In the genomic region with DNA sequence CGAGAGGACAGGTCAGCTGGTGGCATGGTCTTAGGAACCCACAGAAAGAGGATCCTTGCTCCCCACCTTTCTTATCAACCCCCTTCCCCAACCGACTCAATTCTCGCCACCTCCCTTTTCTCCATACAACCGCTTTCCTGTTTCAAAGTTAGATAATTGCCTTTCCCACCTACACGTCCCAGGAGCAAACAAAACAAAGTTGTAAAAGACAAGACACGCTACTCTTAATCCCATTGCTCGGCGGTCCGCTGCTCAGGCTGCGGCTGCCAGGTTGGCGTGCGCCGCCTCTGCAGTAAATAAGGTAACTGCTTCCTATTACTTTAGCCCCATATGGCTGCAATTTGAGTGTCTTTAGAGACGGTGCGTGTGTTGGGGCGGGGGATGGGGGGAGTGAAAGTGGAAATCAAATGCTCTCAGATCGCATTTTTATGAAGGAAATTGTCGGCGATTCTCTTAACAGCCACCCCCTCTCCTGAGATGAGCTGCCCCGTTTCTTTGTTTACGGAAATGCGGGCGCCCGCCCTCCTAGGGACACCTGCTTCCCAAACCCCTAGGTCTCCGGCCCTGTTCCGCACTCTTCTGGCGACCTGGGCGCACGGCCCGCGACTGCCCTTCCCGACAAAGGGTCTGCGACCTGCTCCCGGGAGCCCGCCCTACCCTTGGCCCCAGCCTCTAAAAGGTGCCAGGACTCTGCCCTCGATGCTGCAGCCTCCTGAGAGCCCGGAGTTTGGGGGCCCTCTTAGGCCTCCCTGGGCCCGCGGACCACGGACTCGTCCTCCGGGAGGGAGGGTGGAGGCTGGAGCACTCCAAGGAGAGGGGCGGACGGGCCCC, we compare ENCODE assay signal across 1 cellular context.
TF ChIP-seq lines count a peak whose summit lies in the region.

No MANE protein-coding gene starts in this region.

TF ChIP-seq in HepG2, 621 proteins besides CTCF, POLR2A, EP300 and RAD21 (continued from another document and continues in another):
- TF ChIP-seq, protein P1, sequence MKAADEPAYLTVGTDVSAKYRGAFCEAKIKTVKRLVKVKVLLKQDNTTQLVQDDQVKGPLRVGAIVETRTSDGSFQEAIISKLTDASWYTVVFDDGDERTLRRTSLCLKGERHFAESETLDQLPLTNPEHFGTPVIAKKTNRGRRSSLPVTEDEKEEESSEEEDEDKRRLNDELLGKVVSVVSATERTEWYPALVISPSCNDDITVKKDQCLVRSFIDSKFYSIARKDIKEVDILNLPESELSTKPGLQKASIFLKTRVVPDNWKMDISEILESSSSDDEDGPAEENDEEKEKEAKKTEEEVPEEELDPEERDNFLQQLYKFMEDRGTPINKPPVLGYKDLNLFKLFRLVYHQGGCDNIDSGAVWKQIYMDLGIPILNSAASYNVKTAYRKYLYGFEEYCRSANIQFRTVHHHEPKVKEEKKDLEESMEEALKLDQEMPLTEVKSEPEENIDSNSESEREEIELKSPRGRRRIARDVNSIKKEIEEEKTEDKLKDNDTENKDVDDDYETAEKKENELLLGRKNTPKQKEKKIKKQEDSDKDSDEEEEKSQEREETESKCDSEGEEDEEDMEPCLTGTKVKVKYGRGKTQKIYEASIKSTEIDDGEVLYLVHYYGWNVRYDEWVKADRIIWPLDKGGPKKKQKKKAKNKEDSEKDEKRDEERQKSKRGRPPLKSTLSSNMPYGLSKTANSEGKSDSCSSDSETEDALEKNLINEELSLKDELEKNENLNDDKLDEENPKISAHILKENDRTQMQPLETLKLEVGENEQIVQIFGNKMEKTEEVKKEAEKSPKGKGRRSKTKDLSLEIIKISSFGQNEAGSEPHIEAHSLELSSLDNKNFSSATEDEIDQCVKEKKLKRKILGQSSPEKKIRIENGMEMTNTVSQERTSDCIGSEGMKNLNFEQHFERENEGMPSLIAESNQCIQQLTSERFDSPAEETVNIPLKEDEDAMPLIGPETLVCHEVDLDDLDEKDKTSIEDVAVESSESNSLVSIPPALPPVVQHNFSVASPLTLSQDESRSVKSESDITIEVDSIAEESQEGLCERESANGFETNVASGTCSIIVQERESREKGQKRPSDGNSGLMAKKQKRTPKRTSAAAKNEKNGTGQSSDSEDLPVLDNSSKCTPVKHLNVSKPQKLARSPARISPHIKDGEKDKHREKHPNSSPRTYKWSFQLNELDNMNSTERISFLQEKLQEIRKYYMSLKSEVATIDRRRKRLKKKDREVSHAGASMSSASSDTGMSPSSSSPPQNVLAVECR (CRISPR knock-in tag; IDR thresholded peaks at IDR 0.05; ENCODE audit: borderline replicate concordance), result peak; percentile 35; the same call in 1 of the 2 replicates
- TF ChIP-seq ZNF615 (CRISPR knock-in tag; IDR thresholded peaks at IDR 0.05; ENCODE audit: borderline replicate concordance) (no peak), CAMTA2 (CRISPR knock-in tag; IDR thresholded peaks at IDR 0.05; ENCODE audit: borderline replicate concordance) (no peak), DMAP1 (CRISPR knock-in tag; IDR thresholded peaks at IDR 0.05) (0 out of 2 replicates have a peak, but pooled peaks have one; percentile 7), HNRNPK (IDR thresholded peaks at IDR 0.05; ENCODE audit: low read depth, low read length, poor library complexity, severe bottlenecking) (no peak), FLYWCH1 (CRISPR knock-in tag; IDR thresholded peaks at IDR 0.05) (no peak), ZNF788 (CRISPR knock-in tag; IDR thresholded peaks at IDR 0.05; ENCODE audit: borderline replicate concordance) (no peak), KDM6A (CRISPR knock-in tag; IDR thresholded peaks at IDR 0.05; ENCODE audit: low read depth) (no peak), FOXM1 (CRISPR knock-in tag; IDR thresholded peaks at IDR 0.05) (no peak), NFYC (CRISPR knock-in tag; IDR thresholded peaks at IDR 0.05) (no peak), THRA (CRISPR knock-in tag; IDR thresholded peaks at IDR 0.05; ENCODE audit: borderline replicate concordance) (no peak), RELA (CRISPR knock-in tag; IDR thresholded peaks at IDR 0.05) (no peak), ZNF460 (CRISPR knock-in tag; IDR thresholded peaks at IDR 0.05; ENCODE audit: borderline replicate concordance) (no peak), PHF20 (CRISPR knock-in tag; IDR thresholded peaks at IDR 0.05) (peak; percentile 59; the same call in 1 of the 2 replicates), ZBTB1 (CRISPR knock-in tag; IDR thresholded peaks at IDR 0.05; ENCODE audit: borderline replicate concordance) (no peak), ZNF644 (CRISPR knock-in tag; IDR thresholded peaks at IDR 0.05; ENCODE audit: low read depth) (no peak), ZNF484 (CRISPR knock-in tag; IDR thresholded peaks at IDR 0.05; ENCODE audit: borderline replicate concordance, low read depth) (no peak), MXD4 (CRISPR knock-in tag; IDR thresholded peaks at IDR 0.05) (no peak), ARNT (IDR thresholded peaks at IDR 0.05) (no peak), ZNF468 (CRISPR knock-in tag; IDR thresholded peaks at IDR 0.05) (peak; percentile 33; the same call in 1 of the 2 replicates), ZSCAN31 (CRISPR knock-in tag; IDR thresholded peaks at IDR 0.05; ENCODE audit: low read depth) (no peak), SOX5 (CRISPR knock-in tag; IDR thresholded peaks at IDR 0.05; ENCODE audit: borderline replicate concordance) (no peak), KMT2B (CRISPR knock-in tag; IDR thresholded peaks at IDR 0.05) (no peak), JUND (CRISPR knock-in tag; IDR thresholded peaks at IDR 0.05) (no peak), ZNF614 (CRISPR knock-in tag; IDR thresholded peaks at IDR 0.05; ENCODE audit: borderline replicate concordance) (no peak), ZNF629 (CRISPR knock-in tag; conservative IDR thresholded peaks at IDR 0.05) (no peak), CCAR2 (optimal IDR thresholded peaks at IDR 0.05; ENCODE audit: low read depth, low read length) (peak; percentile 53), HNRNPL (IDR thresholded peaks at IDR 0.05; ENCODE audit: low read depth, low read length) (no peak), ZNF510 (CRISPR knock-in tag; IDR thresholded peaks at IDR 0.05; ENCODE audit: low read depth) (no peak), ZNF83 (CRISPR knock-in tag; IDR thresholded peaks at IDR 0.05; ENCODE audit: borderline replicate concordance) (no peak), ZNF850 (CRISPR knock-in tag; conservative IDR thresholded peaks at IDR 0.05) (no peak), ZSCAN29 (CRISPR knock-in tag; conservative IDR thresholded peaks at IDR 0.05) (no peak), ZNF761 (CRISPR knock-in tag; conservative IDR thresholded peaks at IDR 0.05) (no peak)
- TF ChIP-seq, protein P2, sequence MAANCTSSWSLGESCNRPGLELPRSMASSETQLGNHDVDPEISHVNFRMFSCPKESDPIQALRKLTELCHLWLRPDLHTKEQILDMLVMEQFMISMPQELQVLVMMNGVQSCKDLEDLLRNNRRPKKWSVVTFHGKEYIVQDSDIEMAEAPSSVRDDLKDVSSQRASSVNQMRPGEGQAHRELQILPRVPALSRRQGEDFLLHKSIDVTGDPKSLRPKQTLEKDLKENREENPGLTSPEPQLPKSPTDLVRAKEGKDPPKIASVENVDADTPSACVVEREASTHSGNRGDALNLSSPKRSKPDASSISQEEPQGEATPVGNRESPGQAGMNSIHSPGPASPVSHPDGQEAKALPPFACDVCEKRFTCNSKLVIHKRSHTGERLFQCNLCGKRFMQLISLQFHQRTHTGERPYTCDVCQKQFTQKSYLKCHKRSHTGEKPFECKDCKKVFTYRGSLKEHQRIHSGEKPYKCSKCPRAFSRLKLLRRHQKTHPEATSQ (CRISPR knock-in tag; IDR thresholded peaks at IDR 0.05; ENCODE audit: borderline replicate concordance), result no peak
- TF ChIP-seq, protein P3, sequence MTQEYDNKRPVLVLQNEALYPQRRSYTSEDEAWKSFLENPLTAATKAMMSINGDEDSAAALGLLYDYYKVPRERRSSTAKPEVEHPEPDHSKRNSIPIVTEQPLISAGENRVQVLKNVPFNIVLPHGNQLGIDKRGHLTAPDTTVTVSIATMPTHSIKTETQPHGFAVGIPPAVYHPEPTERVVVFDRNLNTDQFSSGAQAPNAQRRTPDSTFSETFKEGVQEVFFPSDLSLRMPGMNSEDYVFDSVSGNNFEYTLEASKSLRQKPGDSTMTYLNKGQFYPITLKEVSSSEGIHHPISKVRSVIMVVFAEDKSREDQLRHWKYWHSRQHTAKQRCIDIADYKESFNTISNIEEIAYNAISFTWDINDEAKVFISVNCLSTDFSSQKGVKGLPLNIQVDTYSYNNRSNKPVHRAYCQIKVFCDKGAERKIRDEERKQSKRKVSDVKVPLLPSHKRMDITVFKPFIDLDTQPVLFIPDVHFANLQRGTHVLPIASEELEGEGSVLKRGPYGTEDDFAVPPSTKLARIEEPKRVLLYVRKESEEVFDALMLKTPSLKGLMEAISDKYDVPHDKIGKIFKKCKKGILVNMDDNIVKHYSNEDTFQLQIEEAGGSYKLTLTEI (CRISPR knock-in tag; conservative IDR thresholded peaks at IDR 0.05), result no peak
- TF ChIP-seq, protein P4, sequence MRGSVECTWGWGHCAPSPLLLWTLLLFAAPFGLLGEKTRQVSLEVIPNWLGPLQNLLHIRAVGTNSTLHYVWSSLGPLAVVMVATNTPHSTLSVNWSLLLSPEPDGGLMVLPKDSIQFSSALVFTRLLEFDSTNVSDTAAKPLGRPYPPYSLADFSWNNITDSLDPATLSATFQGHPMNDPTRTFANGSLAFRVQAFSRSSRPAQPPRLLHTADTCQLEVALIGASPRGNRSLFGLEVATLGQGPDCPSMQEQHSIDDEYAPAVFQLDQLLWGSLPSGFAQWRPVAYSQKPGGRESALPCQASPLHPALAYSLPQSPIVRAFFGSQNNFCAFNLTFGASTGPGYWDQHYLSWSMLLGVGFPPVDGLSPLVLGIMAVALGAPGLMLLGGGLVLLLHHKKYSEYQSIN (CRISPR knock-in tag; IDR thresholded peaks at IDR 0.05; ENCODE audit: borderline replicate concordance), result no peak
- TF ChIP-seq, protein P5, sequence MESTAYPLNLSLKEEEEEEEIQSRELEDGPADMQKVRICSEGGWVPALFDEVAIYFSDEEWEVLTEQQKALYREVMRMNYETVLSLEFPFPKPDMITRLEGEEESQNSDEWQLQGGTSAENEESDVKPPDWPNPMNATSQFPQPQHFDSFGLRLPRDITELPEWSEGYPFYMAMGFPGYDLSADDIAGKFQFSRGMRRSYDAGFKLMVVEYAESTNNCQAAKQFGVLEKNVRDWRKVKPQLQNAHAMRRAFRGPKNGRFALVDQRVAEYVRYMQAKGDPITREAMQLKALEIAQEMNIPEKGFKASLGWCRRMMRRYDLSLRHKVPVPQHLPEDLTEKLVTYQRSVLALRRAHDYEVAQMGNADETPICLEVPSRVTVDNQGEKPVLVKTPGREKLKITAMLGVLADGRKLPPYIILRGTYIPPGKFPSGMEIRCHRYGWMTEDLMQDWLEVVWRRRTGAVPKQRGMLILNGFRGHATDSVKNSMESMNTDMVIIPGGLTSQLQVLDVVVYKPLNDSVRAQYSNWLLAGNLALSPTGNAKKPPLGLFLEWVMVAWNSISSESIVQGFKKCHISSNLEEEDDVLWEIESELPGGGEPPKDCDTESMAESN (CRISPR knock-in tag; conservative IDR thresholded peaks at IDR 0.05), result no peak; the same call in 1 of the 2 replicates
- TF ChIP-seq, protein P6, sequence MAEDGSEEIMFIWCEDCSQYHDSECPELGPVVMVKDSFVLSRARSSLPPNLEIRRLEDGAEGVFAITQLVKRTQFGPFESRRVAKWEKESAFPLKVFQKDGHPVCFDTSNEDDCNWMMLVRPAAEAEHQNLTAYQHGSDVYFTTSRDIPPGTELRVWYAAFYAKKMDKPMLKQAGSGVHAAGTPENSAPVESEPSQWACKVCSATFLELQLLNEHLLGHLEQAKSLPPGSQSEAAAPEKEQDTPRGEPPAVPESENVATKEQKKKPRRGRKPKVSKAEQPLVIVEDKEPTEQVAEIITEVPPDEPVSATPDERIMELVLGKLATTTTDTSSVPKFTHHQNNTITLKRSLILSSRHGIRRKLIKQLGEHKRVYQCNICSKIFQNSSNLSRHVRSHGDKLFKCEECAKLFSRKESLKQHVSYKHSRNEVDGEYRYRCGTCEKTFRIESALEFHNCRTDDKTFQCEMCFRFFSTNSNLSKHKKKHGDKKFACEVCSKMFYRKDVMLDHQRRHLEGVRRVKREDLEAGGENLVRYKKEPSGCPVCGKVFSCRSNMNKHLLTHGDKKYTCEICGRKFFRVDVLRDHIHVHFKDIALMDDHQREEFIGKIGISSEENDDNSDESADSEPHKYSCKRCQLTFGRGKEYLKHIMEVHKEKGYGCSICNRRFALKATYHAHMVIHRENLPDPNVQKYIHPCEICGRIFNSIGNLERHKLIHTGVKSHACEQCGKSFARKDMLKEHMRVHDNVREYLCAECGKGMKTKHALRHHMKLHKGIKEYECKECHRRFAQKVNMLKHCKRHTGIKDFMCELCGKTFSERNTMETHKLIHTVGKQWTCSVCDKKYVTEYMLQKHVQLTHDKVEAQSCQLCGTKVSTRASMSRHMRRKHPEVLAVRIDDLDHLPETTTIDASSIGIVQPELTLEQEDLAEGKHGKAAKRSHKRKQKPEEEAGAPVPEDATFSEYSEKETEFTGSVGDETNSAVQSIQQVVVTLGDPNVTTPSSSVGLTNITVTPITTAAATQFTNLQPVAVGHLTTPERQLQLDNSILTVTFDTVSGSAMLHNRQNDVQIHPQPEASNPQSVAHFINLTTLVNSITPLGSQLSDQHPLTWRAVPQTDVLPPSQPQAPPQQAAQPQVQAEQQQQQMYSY (CRISPR knock-in tag; IDR thresholded peaks at IDR 0.05), result no peak
- TF ChIP-seq, protein P7, sequence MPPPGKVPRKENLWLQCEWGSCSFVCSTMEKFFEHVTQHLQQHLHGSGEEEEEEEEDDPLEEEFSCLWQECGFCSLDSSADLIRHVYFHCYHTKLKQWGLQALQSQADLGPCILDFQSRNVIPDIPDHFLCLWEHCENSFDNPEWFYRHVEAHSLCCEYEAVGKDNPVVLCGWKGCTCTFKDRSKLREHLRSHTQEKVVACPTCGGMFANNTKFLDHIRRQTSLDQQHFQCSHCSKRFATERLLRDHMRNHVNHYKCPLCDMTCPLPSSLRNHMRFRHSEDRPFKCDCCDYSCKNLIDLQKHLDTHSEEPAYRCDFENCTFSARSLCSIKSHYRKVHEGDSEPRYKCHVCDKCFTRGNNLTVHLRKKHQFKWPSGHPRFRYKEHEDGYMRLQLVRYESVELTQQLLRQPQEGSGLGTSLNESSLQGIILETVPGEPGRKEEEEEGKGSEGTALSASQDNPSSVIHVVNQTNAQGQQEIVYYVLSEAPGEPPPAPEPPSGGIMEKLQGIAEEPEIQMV (CRISPR knock-in tag; IDR thresholded peaks at IDR 0.05; ENCODE audit: low read depth), result peak; percentile 78
- TF ChIP-seq, protein P8, sequence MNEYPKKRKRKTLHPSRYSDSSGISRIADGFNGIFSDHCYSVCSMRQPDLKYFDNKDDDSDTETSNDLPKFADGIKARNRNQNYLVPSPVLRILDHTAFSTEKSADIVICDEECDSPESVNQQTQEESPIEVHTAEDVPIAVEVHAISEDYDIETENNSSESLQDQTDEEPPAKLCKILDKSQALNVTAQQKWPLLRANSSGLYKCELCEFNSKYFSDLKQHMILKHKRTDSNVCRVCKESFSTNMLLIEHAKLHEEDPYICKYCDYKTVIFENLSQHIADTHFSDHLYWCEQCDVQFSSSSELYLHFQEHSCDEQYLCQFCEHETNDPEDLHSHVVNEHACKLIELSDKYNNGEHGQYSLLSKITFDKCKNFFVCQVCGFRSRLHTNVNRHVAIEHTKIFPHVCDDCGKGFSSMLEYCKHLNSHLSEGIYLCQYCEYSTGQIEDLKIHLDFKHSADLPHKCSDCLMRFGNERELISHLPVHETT (CRISPR knock-in tag; conservative IDR thresholded peaks at IDR 0.05), result no peak
